Comparison of ENCODE assay signal across 1 cellular context in genomic region chr17:75273968-75274708, GRCh38.
TF ChIP-seq lines count a peak whose summit lies in the region.

No MANE protein-coding gene starts in this region.

TF ChIP-seq in HepG2, 621 proteins besides CTCF, POLR2A, EP300 and RAD21:
- TF ChIP-seq POLR2G (IDR thresholded peaks at IDR 0.05; ENCODE audit: low read depth, low read length) (peak; percentile 20; the same call in 1 of the 2 replicates), ETV5 (CRISPR knock-in tag; IDR thresholded peaks at IDR 0.05; ENCODE audit: borderline replicate concordance) (no peak), ZC3H13 (CRISPR knock-in tag; IDR thresholded peaks at IDR 0.05) (peak; percentile 81), NONO (IDR thresholded peaks at IDR 0.05) (no peak), NONO (CRISPR knock-in tag; conservative IDR thresholded peaks at IDR 0.05) (peak; percentile 56), ZNF770 (CRISPR knock-in tag; IDR thresholded peaks at IDR 0.05) (peak; percentile 10; the same call in 1 of the 2 replicates), NPAS2 (CRISPR knock-in tag; IDR thresholded peaks at IDR 0.05; ENCODE audit: borderline replicate concordance) (no peak), BORCS8-MEF2B (CRISPR knock-in tag; IDR thresholded peaks at IDR 0.05) (0 out of 2 replicates have a peak, but pooled peaks have one; percentile 45), RBM22 (optimal IDR thresholded peaks at IDR 0.05; ENCODE audit: low read length) (peak; percentile 57), REST (IDR thresholded peaks at IDR 0.05; ENCODE audit: borderline replicate concordance in 1 of 2, low read depth in 1 of 2, low read length in 2 of 2) (peak in 1 of 2 experiments; percentile 38; a peak in 2 of 4 replicates)
TF ChIP-seq in HepG2: peak in this region for 7.
